Comparison of ENCODE assay signal across 34 cellular contexts in the genomic region with DNA sequence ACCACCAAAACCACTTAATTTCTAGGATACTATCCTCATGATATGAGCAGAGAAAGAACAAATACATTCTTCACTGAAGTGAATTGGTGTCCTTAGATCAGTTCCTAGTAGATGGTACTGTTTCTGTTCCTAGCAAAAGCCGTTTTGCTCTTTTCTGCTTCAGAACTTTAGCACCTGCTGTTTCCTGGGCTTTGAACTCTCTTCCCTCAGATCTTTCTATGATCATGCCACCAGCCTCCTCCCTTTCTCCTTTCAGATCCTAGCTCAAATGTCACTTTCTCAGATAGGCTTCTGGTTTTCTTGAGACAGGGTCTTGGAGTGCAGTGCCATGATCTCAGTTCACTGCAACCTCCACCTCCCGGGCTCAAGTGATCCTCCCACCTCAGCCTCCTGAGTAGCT.
"Had no signal": no experiment of that assay in that cellular context is flagged by ENCODE, and none has a peak within 500 bp of the region (broad histone marks: within the 10 kb centered on the region; RNA-seq: fewer than 3 reads in every experiment).

No MANE protein-coding gene starts in this region.

- H3K4me1 ChIP-seq: Peyer's patch had no signal

- H3K27ac ChIP-seq: Peyer's patch, SJSA1, VCaP had no signal

- ATAC-seq: activated CD8-positive, alpha-beta memory T cell treated with anti-CD3 and anti-CD28 coated beads, Interleukin-2, amount 10 ng/mL, durations not matched to agents 7 days and 5 days; activated naive CD8-positive, alpha-beta T cell treated with anti-CD3 and anti-CD28 coated beads, Interleukin-2, amount 50 U/mL, for 24 hours; PC-3; T-helper 17 cell had no signal

- H3K27ac Mint-ChIP-seq: activated B cell treated with CpG ODN at 0.5 μM for 24 hours; activated CD4-positive, alpha-beta memory T cell treated with anti-CD3 and anti-CD28 coated beads, Interleukin-2, amount 10 ng/mL, durations not matched to agents 7 days and 5 days; activated CD8-positive, alpha-beta memory T cell treated with anti-CD3 and anti-CD28 coated beads, Interleukin-2, amount 10 ng/mL, durations not matched to agents 7 days and 5 days; activated naive CD8-positive, alpha-beta T cell; activated naive CD8-positive, alpha-beta T cell treated with anti-CD3 and anti-CD28 coated beads, Interleukin-2, amount 50 U/mL, for 24 hours; activated T-helper 2 cell treated with anti-CD3 and anti-CD28 coated beads, Interferon-gamma antibody, Interleukin-2, Interleukin-4, amounts not matched to agents 10 μg/mL and 5 μg/mL and 100 μg/mL, durations not matched to agents 14 hours and 24 hours and 36 hours; brain; T-helper 17 cell had no signal

- H3K36me3 ChIP-seq: Peyer's patch, SJSA1 had no signal

- H3K4me1 Mint-ChIP-seq: activated B cell treated with CpG ODN at 0.5 μM for 24 hours; activated CD4-positive, alpha-beta memory T cell treated with anti-CD3 and anti-CD28 coated beads, Interleukin-2, amount 10 ng/mL, durations not matched to agents 7 days and 5 days; activated CD8-positive, alpha-beta memory T cell treated with anti-CD3 and anti-CD28 coated beads, Interleukin-2, amount 10 ng/mL, durations not matched to agents 7 days and 5 days had no signal

- H3K9ac ChIP-seq: SK-N-SH had no signal

- H3K36me3 Mint-ChIP-seq: activated CD8-positive, alpha-beta memory T cell treated with anti-CD3 and anti-CD28 coated beads, Interleukin-2, amount 10 ng/mL, durations not matched to agents 7 days and 5 days; activated naive CD8-positive, alpha-beta T cell; brain had no signal

- H3K4me3 Mint-ChIP-seq: activated B cell treated with CpG ODN at 0.5 μM for 24 hours; activated CD4-positive, alpha-beta memory T cell treated with anti-CD3 and anti-CD28 coated beads, Interleukin-2, amount 10 ng/mL, durations not matched to agents 7 days and 5 days; activated CD8-positive, alpha-beta memory T cell treated with anti-CD3 and anti-CD28 coated beads, Interleukin-2, amount 10 ng/mL, durations not matched to agents 7 days and 5 days; activated naive CD8-positive, alpha-beta T cell; activated naive CD8-positive, alpha-beta T cell treated with anti-CD3 and anti-CD28 coated beads, Interleukin-2, amount 50 U/mL, for 24 hours; brain; T-helper 17 cell had no signal

- H3K27me3 ChIP-seq: Peyer's patch, SJSA1 had no signal

- H3K4me2 ChIP-seq: SK-N-SH had no signal

- H3K4me3 ChIP-seq: Peyer's patch, SJSA1 had no signal

- H3K9me3 Mint-ChIP-seq: activated B cell treated with CpG ODN at 0.5 μM for 24 hours; activated CD4-positive, alpha-beta memory T cell treated with anti-CD3 and anti-CD28 coated beads, Interleukin-2, amount 10 ng/mL, durations not matched to agents 7 days and 5 days; activated naive CD8-positive, alpha-beta T cell treated with anti-CD3 and anti-CD28 coated beads, Interleukin-2, amount 50 U/mL, for 24 hours; activated T-helper 2 cell treated with anti-CD3 and anti-CD28 coated beads, Interferon-gamma antibody, Interleukin-2, Interleukin-4, amounts not matched to agents 10 μg/mL and 5 μg/mL and 100 μg/mL, durations not matched to agents 14 hours and 24 hours and 36 hours had no signal

- H3K9me3 ChIP-seq: Peyer's patch, SJSA1, SK-N-SH had no signal

- DNase-seq: activated B cell treated with CpG ODN at 0.5 μM for 24 hours; activated CD4-positive, alpha-beta memory T cell treated with anti-CD3 and anti-CD28 coated beads, Interleukin-2, amount 10 ng/mL, durations not matched to agents 7 days and 5 days; activated CD4-positive, alpha-beta T cell treated with anti-CD3 and anti-CD28 coated beads for 4 hours; activated CD4-positive, alpha-beta T cell treated with anti-CD3 and anti-CD28 coated beads, Interleukin-2, amount 50 U/mL, for 1 hour; activated CD4-positive, CD25-positive, alpha-beta regulatory T cell treated with anti-CD3 and anti-CD28 coated beads, Interleukin-2, amount 50 U/mL, for 72 hours; activated CD8-positive, alpha-beta memory T cell treated with anti-CD3 and anti-CD28 coated beads for 24 hours; activated CD8-positive, alpha-beta memory T cell treated with anti-CD3 and anti-CD28 coated beads, Interleukin-2, amount 10 ng/mL, durations not matched to agents 7 days and 5 days; activated CD8-positive, alpha-beta memory T cell treated with anti-CD3 and anti-CD28 coated beads, Interleukin-2, amount 50 U/mL, for 48 hours; activated gamma-delta T cell; activated naive CD8-positive, alpha-beta T cell treated with anti-CD3 and anti-CD28 coated beads, Interleukin-2, amount 50 U/mL, for 24 hours; anterior cingulate cortex; caudate nucleus; cerebellar nuclear complex; Karpas-422; NCI-H1105; NCI-H1417 treated with DMSO at 0.1 percent for 48 hours; NCI-H187 treated with DMSO at 0.1 percent for 48 hours; NCI-H2081; NCI-H226; NCI-H446 treated with DMSO at 0.1 percent for 48 hours; NCI-H524; NCI-H69; NCI-H82; PC-3; Peyer's patch; RPMI8226; SHP77 treated with DMSO at 0.1 percent for 48 hours; SK-N-SH; T-helper 17 cell had no signal
